ENCODE assay signal across 1 cellular context in genomic region chr6:92364948-92365386, GRCh38.
TF ChIP-seq lines count a peak whose summit lies in the region.

No MANE protein-coding gene starts in this region.

TF ChIP-seq in HepG2, 621 proteins besides CTCF, POLR2A, EP300 and RAD21 (continued from another document and continues in another):
- TF ChIP-seq HNF1A (IDR thresholded peaks at IDR 0.05; ENCODE audit: low read depth) (0 out of 2 replicates have a peak, but pooled peaks have one; percentile 18), HNF1A (CRISPR knock-in tag; IDR thresholded peaks at IDR 0.05; ENCODE audit: borderline replicate concordance) (peak; percentile 47; the same call in 1 of the 2 replicates), GATAD1 (CRISPR knock-in tag; IDR thresholded peaks at IDR 0.05) (0 out of 2 replicates have a peak, but pooled peaks have one; percentile 20), ZFY (CRISPR knock-in tag; IDR thresholded peaks at IDR 0.05) (no peak), CREB1 (IDR thresholded peaks at IDR 0.05) (peak; percentile 37; the same call in 1 of the 2 replicates), CREB1 (CRISPR knock-in tag; IDR thresholded peaks at IDR 0.05) (no peak), ZSCAN29 (CRISPR knock-in tag; conservative IDR thresholded peaks at IDR 0.05) (no peak), NCOR1 (IDR thresholded peaks at IDR 0.05; ENCODE audit: borderline replicate concordance, low read length) (peak; percentile 80; the same call in 1 of the 2 replicates), ZNF512 (CRISPR knock-in tag; IDR thresholded peaks at IDR 0.05) (no peak), PRDM10 (CRISPR knock-in tag; IDR thresholded peaks at IDR 0.05; ENCODE audit: low read depth) (peak; percentile 69; the same call in 1 of the 2 replicates), SIX4 (CRISPR knock-in tag; IDR thresholded peaks at IDR 0.05) (peak; percentile 75; the same call in 1 of the 2 replicates), HMGXB3 (CRISPR knock-in tag; IDR thresholded peaks at IDR 0.05; ENCODE audit: borderline replicate concordance) (no peak), ATF7 (IDR thresholded peaks at IDR 0.05) (no peak), ATF7 (CRISPR knock-in tag; IDR thresholded peaks at IDR 0.05) (no peak), HDAC2 (CRISPR knock-in tag; IDR thresholded peaks at IDR 0.05) (peak; percentile 79), MYPOP (CRISPR knock-in tag; IDR thresholded peaks at IDR 0.05) (no peak), HDAC1 (CRISPR knock-in tag; IDR thresholded peaks at IDR 0.05) (peak; percentile 58; the same call in 1 of the 2 replicates), ZNF773 (CRISPR knock-in tag; IDR thresholded peaks at IDR 0.05; ENCODE audit: borderline replicate concordance) (no peak), SMAD3 (CRISPR knock-in tag; IDR thresholded peaks at IDR 0.05) (peak; percentile 61), ZNF616 (CRISPR knock-in tag; IDR thresholded peaks at IDR 0.05; ENCODE audit: low read depth) (no peak), IKZF5 (CRISPR knock-in tag; IDR thresholded peaks at IDR 0.05) (no peak), ZNF331 (CRISPR knock-in tag; IDR thresholded peaks at IDR 0.05) (0 out of 2 replicates have a peak, but pooled peaks have one; percentile 60), ZNF232 (CRISPR knock-in tag; IDR thresholded peaks at IDR 0.05; ENCODE audit: borderline replicate concordance) (no peak), ZBTB14 (CRISPR knock-in tag; IDR thresholded peaks at IDR 0.05) (no peak), HCFC1 (IDR thresholded peaks at IDR 0.05; ENCODE audit: low read depth, low read length) (no peak), U2AF2 (IDR thresholded peaks at IDR 0.05; ENCODE audit: low read depth, low read length) (no peak), DRAP1 (CRISPR knock-in tag; IDR thresholded peaks at IDR 0.05) (peak; percentile 31; the same call in 1 of the 2 replicates), IRF2 (CRISPR knock-in tag; IDR thresholded peaks at IDR 0.05) (peak; percentile 56; the same call in 1 of the 2 replicates), ZNF574 (CRISPR knock-in tag; IDR thresholded peaks at IDR 0.05) (no peak), BCL6 (CRISPR knock-in tag; IDR thresholded peaks at IDR 0.05) (peak; percentile 78)
